In genomic region chr10:130136214-130137076, GRCh38 we compare ENCODE assay signal across 8 cellular contexts. TPM values are rescaled to one million over a fixed set of nuclear protein-coding genes. Genes with fewer than 3 reads are reported as not detected.
DNase-seq lines count a peak whose midpoint lies in the region; ATAC-seq lines count a peak whose summit lies in the region.

TSS of gene GLRX3 (plus strand) at chr10:130136391. CDS start at chr10:130136421, 30 bp downstream.

- H3K27me3 ChIP-seq in CD4-positive, CD25-positive, alpha-beta regulatory T cell (ENCODE audit: control insufficient read depth, insufficient read depth, low read length): no peaks in the 10 kb centered on the region
- no peaks in the 10 kb centered on the region for H3K27me3 ChIP-seq in mesenchymal stem cell (ENCODE audit: control insufficient read depth in 1 of 2, insufficient read depth in 1 of 2, low read length in 2 of 2)

- H3K79me1 ChIP-seq in mesenchymal stem cell (replicated peaks; ENCODE audit: low read length, poor library complexity, severe bottlenecking): peaks cover 10% of the 10 kb centered on the region

- peak within 1 kb of the TSS; percentile 44 to 83 for H3K23ac ChIP-seq in mesenchymal stem cell (ENCODE audit: low read length in 2 of 2)

- no peaks in the 10 kb centered on the region for H3K36me3 ChIP-seq in CD4-positive, CD25-positive, alpha-beta regulatory T cell (ENCODE audit: control insufficient read depth, insufficient read depth, low read length)
- peaks cover 0 to 10% of the 10 kb centered on the region in 2 experiments for H3K36me3 ChIP-seq in mesenchymal stem cell (ENCODE audit: control insufficient read depth in 1 of 2, insufficient read depth in 2 of 2, low read depth in 1 of 2, low read length in 2 of 2)

- H3K4me1 ChIP-seq in CD4-positive, CD25-positive, alpha-beta regulatory T cell (ENCODE audit: control insufficient read depth, insufficient read depth, low read length, poor library complexity, severe bottlenecking): peaks cover 51% of the 10 kb centered on the region
- peaks cover 20% of the 10 kb centered on the region for H3K4me1 ChIP-seq in mesenchymal stem cell (ENCODE audit: control insufficient read depth, insufficient read depth, low read depth, low read length)

- peak; percentile 87 to 90 (median 87) for DNase-seq in CD4-positive, CD25-positive, alpha-beta regulatory T cell
- peak; percentile 26 for DNase-seq in NK-92 (lab: John Stamatoyannopoulos, UW; ENCODE audit: unreplicated experiment)
- DNase-seq in activated CD8-positive, alpha-beta memory T cell treated with anti-CD3 and anti-CD28 coated beads for 48 hours (ENCODE audit: low read depth in 2 of 3, low spot score in 2 of 3): peak; percentile 55 to 76 (median 68)
- DNase-seq in effector memory CD8-positive, alpha-beta T cell: peak; percentile 79 to 86 (median 82)
- peak; percentile 87 for DNase-seq in mesenchymal stem cell
- peak; percentile 86 for DNase-seq in stimulated activated CD8-positive, alpha-beta memory T cell treated with anti-CD3 and anti-CD28 coated beads, Interleukin-12 subunit alpha, Interleukin-12 subunit beta, amount 100 ng/mL, for 4 hours (ENCODE audit: low read depth)

- peak within 1 kb of the TSS; percentile 96 for H3K4me2 ChIP-seq in mesenchymal stem cell (ENCODE audit: low read length, poor library complexity, severe bottlenecking)

- H2BK12ac ChIP-seq in mesenchymal stem cell (ENCODE audit: low read length in 2 of 2): peak within 1 kb of the TSS; percentile 25 to 66

- no peaks in the 10 kb centered on the region for H3K9me3 ChIP-seq in CD4-positive, CD25-positive, alpha-beta regulatory T cell (ENCODE audit: control insufficient read depth in 2 of 2, low read length in 2 of 2)
- H3K9me3 ChIP-seq in mesenchymal stem cell (ENCODE audit: control insufficient read depth, low read length): no peaks in the 10 kb centered on the region

- peak within 1 kb of the TSS; percentile 84 to 97 for H3K4ac ChIP-seq in mesenchymal stem cell (ENCODE audit: low read depth in 1 of 2, low read length in 2 of 2)

- peak within 1 kb of the TSS; percentile 81 for H2BK5ac ChIP-seq in mesenchymal stem cell (ENCODE audit: low read depth, low read length, poor library complexity, severe bottlenecking)

- H3K4me3 ChIP-seq in CD4-positive, CD25-positive, alpha-beta regulatory T cell (ENCODE audit: low read depth, low read length): peak within 1 kb of the TSS; percentile 79
- H3K4me3 ChIP-seq in mesenchymal stem cell (ENCODE audit: insufficient read depth in 1 of 2, low read depth in 1 of 2, low read length in 2 of 2): peak within 1 kb of the TSS; percentile 88 to 99

- H2AFZ ChIP-seq in mesenchymal stem cell (ENCODE audit: low read depth, low read length): peak within 1 kb of the TSS; percentile 97

- peaks cover 4% of the 10 kb centered on the region for H3K36me3 Mint-ChIP-seq in CD4-positive, CD25-positive, alpha-beta regulatory T cell
- peaks cover 9% of the 10 kb centered on the region for H3K36me3 Mint-ChIP-seq in effector memory CD8-positive, alpha-beta T cell (ENCODE audit: insufficient read depth)

- H4K8ac ChIP-seq in mesenchymal stem cell (ENCODE audit: low read length): peak within 1 kb of the TSS; percentile 99

- H3K27ac Mint-ChIP-seq in CD4-positive, CD25-positive, alpha-beta regulatory T cell: peak within 1 kb of the TSS; percentile 82 to 93 (median 92)
- H3K27ac Mint-ChIP-seq in effector memory CD8-positive, alpha-beta T cell: peak within 1 kb of the TSS; percentile 59 to 87

- H2BK15ac ChIP-seq in mesenchymal stem cell (ENCODE audit: low read depth, poor library complexity, severe bottlenecking): peak within 1 kb of the TSS; percentile 87

- H3K18ac ChIP-seq in mesenchymal stem cell (ENCODE audit: low read depth in 1 of 2, low read length in 2 of 2): peak within 1 kb of the TSS; percentile 87 to 90

- H3K14ac ChIP-seq in mesenchymal stem cell (ENCODE audit: low read length in 2 of 2): peak within 1 kb of the TSS in 1 of 2 experiments; percentile 94

- peak within 1 kb of the TSS; percentile 46 for H2AK5ac ChIP-seq in mesenchymal stem cell (ENCODE audit: low read length, severe bottlenecking)

- H3K4me3 Mint-ChIP-seq in CD4-positive, CD25-positive, alpha-beta regulatory T cell: peak within 1 kb of the TSS; percentile 91 to 96 (median 94)
- peak within 1 kb of the TSS; percentile 82 to 89 for H3K4me3 Mint-ChIP-seq in effector memory CD8-positive, alpha-beta T cell

- H3K27me3 Mint-ChIP-seq in CD4-positive, CD25-positive, alpha-beta regulatory T cell: peaks cover 21% of the 10 kb centered on the region
- peaks cover 0 to 16% of the 10 kb centered on the region in 2 donors for H3K27me3 Mint-ChIP-seq in effector memory CD8-positive, alpha-beta T cell

- ATAC-seq in CD4-positive, CD25-positive, alpha-beta regulatory T cell (ENCODE audit: low read depth in 2 of 2): peak; percentile 94 to 95
- ATAC-seq in GM19328 (IDR thresholded peaks at IDR 0.05; ENCODE audit: unreplicated experiment) (peak; percentile 83), HG03469 (IDR thresholded peaks at IDR 0.05; ENCODE audit: unreplicated experiment) (peak; percentile 65)
- peak; percentile 96 for ATAC-seq in effector memory CD8-positive, alpha-beta T cell (replicated peaks)

- H3K9ac ChIP-seq in mesenchymal stem cell (ENCODE audit: low read length): peak within 1 kb of the TSS; percentile 90

- H2BK120ac ChIP-seq in mesenchymal stem cell (ENCODE audit: low read depth, low read length): peak within 1 kb of the TSS; percentile 98

- no peaks in the 10 kb centered on the region for H3K9me3 Mint-ChIP-seq in CD4-positive, CD25-positive, alpha-beta regulatory T cell
- no peaks in the 10 kb centered on the region for H3K9me3 Mint-ChIP-seq in effector memory CD8-positive, alpha-beta T cell

- H3K27ac ChIP-seq in CD4-positive, CD25-positive, alpha-beta regulatory T cell (ENCODE audit: insufficient read depth, low read length, poor library complexity, severe bottlenecking): peak within 1 kb of the TSS; percentile 76
- H3K27ac ChIP-seq in mesenchymal stem cell (ENCODE audit: low read length, poor library complexity, severe bottlenecking): peak within 1 kb of the TSS; percentile 43

- WGBS in mesenchymal stem cell: under 1% methylated on average over 75 of the region's 98 CpGs

- peak within 1 kb of the TSS; percentile 93 for H4K91ac ChIP-seq in mesenchymal stem cell (ENCODE audit: low read length)

- peaks cover 18 to 49% (median 28%) of the 10 kb centered on the region in 4 donors for H3K4me1 Mint-ChIP-seq in CD4-positive, CD25-positive, alpha-beta regulatory T cell
- H3K4me1 Mint-ChIP-seq in effector memory CD8-positive, alpha-beta T cell (ENCODE audit: low read depth in 2 of 2): peaks cover 20 to 24% of the 10 kb centered on the region in 2 donors

RNA-seq across cellular contexts. Expression of gene GLRX3, which starts in this region (rescaled TPM):
- total RNA-seq in CD4-positive, CD25-positive, alpha-beta regulatory T cell: 41.4 TPM
- 100 to 1,000 TPM in 1 of 4 donors, 10 to 100 TPM in 3; 79.5 to 123 (median 98.2) TPM for polyA plus RNA-seq in CD4-positive, CD25-positive, alpha-beta regulatory T cell
- 136 TPM for polyA plus RNA-seq in mesenchymal stem cell (2013, experiment 1 of 2)
- 138 TPM for polyA plus RNA-seq in mesenchymal stem cell (2013, experiment 2 of 2)

Comparison
In these comparisons a context has a peak if more than half of its experiments do, and no peak if none do; other contexts are left out.
1. Peak in every context shown above with its lines: DNase-seq, ATAC-seq, H3K4me3 ChIP-seq and H3K27ac ChIP-seq.
2. DNase-seq: peak in every context shown above with its lines; median percentile 87 in CD4-positive, CD25-positive, alpha-beta regulatory T cell; 87 in mesenchymal stem cell; 86 in stimulated activated CD8-positive, alpha-beta memory T cell treated with anti-CD3 and anti-CD28 coated beads, Interleukin-12 subunit alpha, Interleukin-12 subunit beta, amount 100 ng/mL, for 4 hours; 82 in effector memory CD8-positive, alpha-beta T cell; 68 in activated CD8-positive, alpha-beta memory T cell treated with anti-CD3 and anti-CD28 coated beads for 48 hours; 26 in NK-92.